In the genomic region with DNA sequence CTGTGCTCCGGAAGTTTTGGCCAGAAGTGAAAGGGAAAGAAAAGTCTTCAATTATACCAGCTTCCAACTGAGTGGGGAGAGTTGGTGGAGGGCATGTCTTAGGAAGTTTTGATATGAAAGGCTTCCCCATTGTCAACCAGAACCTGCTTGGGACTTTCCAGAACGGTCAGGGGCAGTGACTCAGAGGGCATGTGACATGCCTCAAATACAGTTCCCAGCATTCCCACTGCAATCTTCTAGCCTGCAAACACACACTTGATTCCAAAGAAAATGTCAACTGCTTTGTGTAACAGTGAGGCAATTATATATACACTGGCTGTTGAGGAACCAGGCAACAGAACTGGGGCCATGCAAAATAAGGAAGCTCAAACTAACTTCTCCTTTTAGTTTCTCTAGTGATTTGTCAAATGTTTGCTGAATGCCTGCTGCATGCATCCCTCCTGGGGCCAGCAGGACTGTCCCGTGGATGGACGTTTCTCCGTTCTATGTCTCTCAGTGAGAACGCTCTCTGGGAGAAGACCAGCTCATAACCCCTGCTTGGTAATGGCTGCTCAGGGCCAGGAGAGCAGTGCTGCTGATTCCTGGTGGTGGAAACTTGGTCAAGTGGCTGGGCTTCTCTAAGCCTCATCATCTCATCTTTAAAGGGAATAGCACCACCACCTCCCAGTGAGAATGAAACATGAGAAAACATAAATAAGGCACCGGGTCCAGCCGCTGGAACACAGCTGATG, we compare ENCODE assay signal across 7 cellular contexts. TPM values are rescaled to one million over a fixed set of nuclear protein-coding genes. Genes with fewer than 3 reads are reported as not detected.
DNase-seq lines count a peak whose midpoint lies in the region; ATAC-seq and TF ChIP-seq lines count a peak whose summit lies in the region.

No MANE protein-coding gene starts in this region.

- H3K27ac Mint-ChIP-seq in activated CD4-positive, alpha-beta memory T cell treated with anti-CD3 and anti-CD28 coated beads for 36 hours = peak overlapping the region; percentile 85

- intact Hi-C loops in activated CD4-positive, alpha-beta memory T cell treated with anti-CD3 and anti-CD28 coated beads for 36 hours (cut with micrococcal nuclease) = loop anchor here (1.0 kb wide), 1 partner anchor 34 kb away; a partner anchor contains a TSS

- peak; percentile 55 for DNase-seq in activated CD4-positive, alpha-beta memory T cell treated with anti-CD3 and anti-CD28 coated beads for 36 hours
- peak; percentile 45 for DNase-seq in putamen (ENCODE audit: low spot score)
- DNase-seq in G401 (ENCODE audit: low spot score) = no peak
- no peak for DNase-seq in NCI-H1105 (lab: John Stamatoyannopoulos, UW)

- no peaks in the 10 kb centered on the region for H3K9me3 Mint-ChIP-seq in activated CD4-positive, alpha-beta memory T cell treated with anti-CD3 and anti-CD28 coated beads for 36 hours

- peaks cover 45% of the 10 kb centered on the region for H3K4me1 Mint-ChIP-seq in activated CD4-positive, alpha-beta memory T cell treated with anti-CD3 and anti-CD28 coated beads for 36 hours (ENCODE audit: low read depth)

- TF ChIP-seq EP300 in gastroesophageal sphincter (IDR thresholded peaks at IDR 0.05) = no peak

- H3K9me3 ChIP-seq in gastroesophageal sphincter = no peaks in the 10 kb centered on the region

- TF ChIP-seq CTCF in gastroesophageal sphincter (IDR thresholded peaks at IDR 0.05) = no peak

- no peak for TF ChIP-seq POLR2A in gastroesophageal sphincter (IDR thresholded peaks at IDR 0.05)

- H3K27ac ChIP-seq in gastroesophageal sphincter = peak overlapping the region; percentile 9 to 71 (median 62)

- 20 to 64% methylated on average over 3 to 7 of the region's 8 CpGs for WGBS in gastroesophageal sphincter (ENCODE audit: low coverage in 1 of 2), 2 donors

- no peak overlapping the region for H3K4me3 Mint-ChIP-seq in activated CD4-positive, alpha-beta memory T cell treated with anti-CD3 and anti-CD28 coated beads for 36 hours

- H3K4me3 ChIP-seq in gastroesophageal sphincter = no peak overlapping the region

- peaks cover 0 to 58% of the 10 kb centered on the region in 2 donors for H3K36me3 ChIP-seq in gastroesophageal sphincter

- H3K4me1 ChIP-seq in gastroesophageal sphincter = peaks cover 0 to 34% (median 9%) of the 10 kb centered on the region in 3 donors

- H3K27me3 Mint-ChIP-seq in activated CD4-positive, alpha-beta memory T cell treated with anti-CD3 and anti-CD28 coated beads for 36 hours = no peaks in the 10 kb centered on the region

- H3K36me3 Mint-ChIP-seq in activated CD4-positive, alpha-beta memory T cell treated with anti-CD3 and anti-CD28 coated beads for 36 hours = peaks cover 73% of the 10 kb centered on the region

- H3K27me3 ChIP-seq in gastroesophageal sphincter = no peaks in the 10 kb centered on the region

- in situ Hi-C loops in G401 (cut with HindIII; ENCODE audit: low sequenced_read_pairs) = no loop called here

- POLR2A ChIA-PET in activated CD4-positive, alpha-beta memory T cell treated with anti-CD3 and anti-CD28 coated beads for 36 hours (lab: Charles Lee) = interaction anchor here (1.4 to 1.5 kb wide), 2 partner anchors 31 to 34 kb away, joined by 5 read pairs; a partner anchor contains a TSS

- CTCF ChIA-PET in activated CD4-positive, alpha-beta memory T cell treated with anti-CD3 and anti-CD28 coated beads for 36 hours (lab: Charles Lee) = interaction anchor here (0.6 to 2.5 kb wide), 4 partner anchors 32 to 1376 kb away, joined by 3 to 6 read pairs (median 4); no protein-coding TSS in a partner anchor

- ATAC-seq in GM18868 (IDR thresholded peaks at IDR 0.05; ENCODE audit: unreplicated experiment) (peak; percentile 70), HG03378 (IDR thresholded peaks at IDR 0.05; ENCODE audit: unreplicated experiment) (peak; percentile 62), gastroesophageal sphincter (peak; percentile 87)

RNA-seq across cellular contexts. Expression of gene SLC25A47, which starts 18.3 kb away (rescaled TPM):
- total RNA-seq in activated CD4-positive, alpha-beta memory T cell treated with anti-CD3 and anti-CD28 coated beads for 36 hours = not detected
- under 1 TPM in 1 of 4 donors, not detected in 3; 0.31 TPM for total RNA-seq in gastroesophageal sphincter
- 0.06 TPM in 1 of 2 replicates, not detected in the other for total RNA-seq in G401 (2014; rRNA removed; shearing (Covaris generic))

RNA-seq across cellular contexts. Expression of gene WDR25, which starts 34.8 kb away (rescaled TPM):
- total RNA-seq in activated CD4-positive, alpha-beta memory T cell treated with anti-CD3 and anti-CD28 coated beads for 36 hours = 1 to 10 TPM; 6.6 to 7.5 TPM
- total RNA-seq in gastroesophageal sphincter = 10 to 100 TPM in 1 of 4 donors, 1 to 10 TPM in 3; 7.3 to 12.9 (median 8.0) TPM
- 4.6 and 19.8 TPM in 2 replicates for total RNA-seq in G401 (2014; rRNA removed; shearing (Covaris generic))

RNA-seq across cellular contexts. Expression of gene SLC25A29, which starts 35.2 kb away (rescaled TPM):
- 10 to 100 TPM; 14.9 to 15.7 TPM for total RNA-seq in activated CD4-positive, alpha-beta memory T cell treated with anti-CD3 and anti-CD28 coated beads for 36 hours
- total RNA-seq in gastroesophageal sphincter = 10 to 100 TPM; 36.4 to 65.4 (median 52.9) TPM
- total RNA-seq in G401 (2014; rRNA removed; shearing (Covaris generic)) = 42.5 and 50.5 TPM in 2 replicates

Comparison
In these comparisons a context has a peak if more than half of its experiments do, and no peak if none do; other contexts are left out.
1. DNase-seq: peak in activated CD4-positive, alpha-beta memory T cell treated with anti-CD3 and anti-CD28 coated beads for 36 hours (single experiment) and putamen (single experiment); none in G401 (single experiment) and NCI-H1105 (single experiment).
2. Peak in every context shown above with its lines, with median percentiles within 50 percentile points of each other: ATAC-seq.